ENCODE assay signal across 2 cellular contexts in the genomic region with DNA sequence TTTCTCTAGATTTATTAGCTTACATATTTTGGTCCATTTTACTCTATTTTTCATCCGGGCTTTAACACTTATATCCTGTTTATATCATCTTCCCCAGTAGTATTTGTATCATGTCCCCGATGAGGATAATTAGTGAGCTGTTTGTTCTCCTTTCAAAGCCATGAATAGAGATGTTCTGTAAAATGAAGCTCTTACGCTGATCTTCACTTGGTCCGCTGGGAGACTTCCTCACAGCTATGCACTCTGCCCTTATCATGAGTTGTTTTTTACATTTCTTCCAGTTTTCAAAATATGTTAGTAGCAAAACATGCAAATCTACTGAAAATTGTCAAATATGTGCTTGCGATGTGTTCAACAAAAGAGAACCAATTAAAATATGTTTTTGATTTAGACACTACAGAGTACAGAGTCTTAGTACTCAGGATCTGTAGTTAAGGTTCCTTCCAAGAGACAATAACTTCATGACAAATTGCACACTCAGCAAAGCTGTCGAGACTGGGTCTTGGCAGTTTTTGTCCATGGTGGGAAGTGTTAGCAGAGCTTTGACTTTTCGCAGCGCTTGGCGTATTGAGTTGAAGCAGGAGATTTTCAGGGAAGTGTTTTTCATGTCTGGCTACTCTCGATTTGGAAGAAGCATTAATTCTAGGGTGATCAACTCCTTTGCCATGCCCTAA.
TF ChIP-seq lines count a peak whose summit lies in the region.

No MANE protein-coding gene starts in this region.

TF ChIP-seq in A549, 52 proteins besides CTCF, POLR2A, EP300 and RAD21:
- TF ChIP-seq KDM5A (IDR thresholded peaks at IDR 0.05) (no peak), MAFK (IDR thresholded peaks at IDR 0.05; ENCODE audit: partially characterized antibody) (peak; percentile 52)

TF ChIP-seq in IMR-90, 13 proteins besides CTCF, POLR2A, EP300 and RAD21:
- TF ChIP-seq MAFK (IDR thresholded peaks at IDR 0.05; ENCODE audit: low read depth, low read length) (peak; percentile 91), MAZ (IDR thresholded peaks at IDR 0.05; ENCODE audit: borderline replicate concordance, low read depth, low read length) (no peak), NFE2L2 (IDR thresholded peaks at IDR 0.05; ENCODE audit: low read depth, low read length) (no peak), MXI1 (IDR thresholded peaks at IDR 0.05; ENCODE audit: borderline replicate concordance, low read depth, low read length) (no peak)
